ENCODE assay signal across 9 cellular contexts in the genomic region with DNA sequence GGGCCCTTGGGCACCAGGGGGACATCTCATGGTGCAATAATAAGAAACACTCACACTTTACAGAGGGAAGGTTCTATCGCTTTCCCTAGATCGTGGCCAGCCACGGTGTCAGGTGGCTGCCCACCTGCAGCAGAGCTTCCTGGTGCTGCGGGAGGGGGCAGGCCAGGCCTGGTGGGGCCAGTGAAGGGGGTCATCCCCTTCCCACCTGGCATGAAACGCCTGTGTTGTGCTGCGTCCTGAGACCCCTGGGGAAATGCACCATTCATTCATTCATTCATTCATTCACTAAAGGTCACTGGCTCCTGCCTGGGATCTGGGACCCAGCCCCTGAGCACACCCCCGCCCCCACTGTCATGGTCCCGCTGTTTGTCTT. TPM values are rescaled to one million over a fixed set of nuclear protein-coding genes. Genes with fewer than 3 reads are reported as not detected.
DNase-seq lines count a peak whose midpoint lies in the region; ATAC-seq and TF ChIP-seq lines count a peak whose summit lies in the region.
"Had no signal": no experiment of that assay in that cellular context is flagged by ENCODE, and none has a peak within 500 bp of the region (broad histone marks: within the 10 kb centered on the region; RNA-seq: fewer than 3 reads in every experiment).

No MANE protein-coding gene starts in this region.

- H3K27me3 Mint-ChIP-seq in T-helper 17 cell = peaks cover 24% of the 10 kb centered on the region

- peak overlapping the region; percentile 75 for H3K4me3 Mint-ChIP-seq in T-helper 17 cell

- H3K36me3 Mint-ChIP-seq in T-helper 17 cell (ENCODE audit: low read depth) = no peaks in the 10 kb centered on the region

- H3K4me1 Mint-ChIP-seq in T-helper 17 cell = peaks cover 9% of the 10 kb centered on the region

- peak overlapping the region; percentile 32 for H3K27ac Mint-ChIP-seq in T-helper 17 cell

- H3K27ac ChIP-seq in rectal smooth muscle tissue (ENCODE audit: low read depth, low read length) = no peak overlapping the region

- H3K4me3 ChIP-seq in GM08714 (ENCODE audit: low read length) (peak overlapping the region; percentile 12; the same call in 1 of the 2 replicates), fibroblast of mammary gland (ENCODE audit: control insufficient read depth, low read depth, low read length) (peak overlapping the region; percentile 53), rectal smooth muscle tissue (ENCODE audit: low read length) (peak overlapping the region; percentile 63)

- H3K9ac ChIP-seq in rectal smooth muscle tissue (ENCODE audit: low read length) = no peak overlapping the region

- H3K36me3 ChIP-seq in rectal smooth muscle tissue (ENCODE audit: control insufficient read depth, insufficient read depth, low read length) = no peaks in the 10 kb centered on the region

- no peaks in the 10 kb centered on the region for H3K9me3 ChIP-seq in T-helper 17 cell (ENCODE audit: control insufficient read depth, low read length, poor library complexity, severe bottlenecking)

- DNase-seq in T-helper 17 cell (no peak), fibroblast of mammary gland (ENCODE audit: low read depth) (no peak), DMS153 (lab: John Stamatoyannopoulos, UW) (no peak), HuH-7.5 (ENCODE audit: low spot score) (no peak), inferior parietal cortex (ENCODE audit: extremely low spot score) (no peak)

- peaks cover 8% of the 10 kb centered on the region for H3K4me1 ChIP-seq in rectal smooth muscle tissue (ENCODE audit: control insufficient read depth, insufficient read depth, low read length)

- H3K27me3 ChIP-seq in rectal smooth muscle tissue (ENCODE audit: control insufficient read depth, insufficient read depth, low read length) = peaks cover 4% of the 10 kb centered on the region

- TF ChIP-seq CTCF in fibroblast of mammary gland (conservative IDR thresholded peaks at IDR 0.05; ENCODE audit: control insufficient read depth, insufficient read depth, low read depth, low read length) = no peak

- ATAC-seq in T-helper 17 cell (no peak), GM19395 (IDR thresholded peaks at IDR 0.05; ENCODE audit: unreplicated experiment) (no peak)

RNA-seq across cellular contexts. Expression of a gene that starts 0.4 kb away (rescaled TPM):
- total RNA-seq in T-helper 17 cell = not detected

RNA-seq across cellular contexts. Expression of a gene that starts 33.3 kb away (rescaled TPM):
- not detected for total RNA-seq in T-helper 17 cell
- total RNA-seq: activated CD8-positive, alpha-beta memory T cell treated with anti-CD3 and anti-CD28 coated beads for 36 hours had no signal

Comparison
In these comparisons a context has a peak if more than half of its experiments do, and no peak if none do; other contexts are left out.
1. H3K4me3 ChIP-seq: peak in every context shown above with its lines; median percentile 63 in rectal smooth muscle tissue; 53 in fibroblast of mammary gland; 12 in GM08714.